ENCODE assay signal across 19 cellular contexts in genomic region chr11:44849424-44849823, GRCh38.
A peak's percentile ranks its signal among the peaks of the same experiment; 100 is the strongest.
DNase-seq lines count a peak whose midpoint lies in the region; ATAC-seq and TF ChIP-seq lines count a peak whose summit lies in the region.
"Had no signal": no experiment of that assay in that cellular context is flagged by ENCODE, and none has a peak within 500 bp of the region (broad histone marks: within the 10 kb centered on the region; RNA-seq: fewer than 3 reads in every experiment).

No MANE protein-coding gene starts in this region.

- no peaks in the 10 kb centered on the region for H3K27me3 ChIP-seq in heart left ventricle
- no peaks in the 10 kb centered on the region for H3K27me3 ChIP-seq in mesendoderm (ENCODE audit: insufficient read depth, low read length, poor library complexity)
- H3K27me3 ChIP-seq: BLaER1 had no signal

- no peak overlapping the region for H2BK5ac ChIP-seq in mesendoderm (ENCODE audit: low read length)

- H3K27me3 Mint-ChIP-seq in CD14-positive monocyte (ENCODE audit: low read depth in 3 of 3) (peaks cover 5 to 8% (median 8%) of the 10 kb centered on the region in 3 donors), T-helper 17 cell (no peaks in the 10 kb centered on the region)
- H3K27me3 Mint-ChIP-seq: CD4-positive, CD25-positive, alpha-beta regulatory T cell had no signal

- H3K4me3 Mint-ChIP-seq in CD14-positive monocyte (no peak overlapping the region), T-helper 17 cell (no peak overlapping the region)
- H3K4me3 Mint-ChIP-seq: CD4-positive, CD25-positive, alpha-beta regulatory T cell; CD8-positive, alpha-beta memory T cell had no signal

- no peak overlapping the region for H3K9ac ChIP-seq in mesendoderm (ENCODE audit: low read length)
- H3K9ac ChIP-seq: BLaER1 had no signal

- peak overlapping the region in 7 of 12 donors; percentile 25 to 73 (median 57) for H3K27ac ChIP-seq in heart left ventricle
- H3K27ac ChIP-seq in mesendoderm (ENCODE audit: low read depth, low read length): no peak overlapping the region
- H3K27ac ChIP-seq: 22Rv1, A549, BLaER1 had no signal

- ATAC-seq in heart left ventricle (no peak), Right ventricle myocardium inferior (no peak), T-helper 17 cell (no peak)
- no peak for ATAC-seq in activated naive CD4-positive, alpha-beta T cell treated with anti-CD3 and anti-CD28 coated beads, Interleukin-2, amount 50 U/mL, for 72 hours
- ATAC-seq: A549, GM12878 had no signal

- H3K9me3 Mint-ChIP-seq in CD14-positive monocyte: peaks cover 0 to 16% (median 8%) of the 10 kb centered on the region in 7 donors
- H3K9me3 Mint-ChIP-seq in activated naive CD4-positive, alpha-beta T cell treated with anti-CD3 and anti-CD28 coated beads, Interleukin-2, amount 50 U/mL, for 72 hours: peaks cover 5 to 11% of the 10 kb centered on the region in 2 donors

- no peaks in the 10 kb centered on the region for H3K79me1 ChIP-seq in mesendoderm (ENCODE audit: low read length)

- H3K36me3 ChIP-seq in heart left ventricle (peaks cover 0 to 3% (median 0%) of the 10 kb centered on the region in 9 donors), mesendoderm (ENCODE audit: control insufficient read depth, insufficient read depth, low read length) (no peaks in the 10 kb centered on the region)
- H3K36me3 ChIP-seq: BLaER1 had no signal

- no peak overlapping the region for H3K4me2 ChIP-seq in mesendoderm (ENCODE audit: low read length)
- H3K4me2 ChIP-seq: A549, BLaER1 had no signal

- H3K36me3 Mint-ChIP-seq in CD14-positive monocyte: no peaks in the 10 kb centered on the region
- H3K36me3 Mint-ChIP-seq in T-helper 17 cell (ENCODE audit: low read depth): peaks cover 8% of the 10 kb centered on the region
- peaks cover 20 to 26% of the 10 kb centered on the region in 2 donors for H3K36me3 Mint-ChIP-seq in activated naive CD4-positive, alpha-beta T cell treated with anti-CD3 and anti-CD28 coated beads, Interleukin-2, amount 50 U/mL, for 72 hours

- H3K23ac ChIP-seq in mesendoderm (ENCODE audit: low read length): no peak overlapping the region

- no peak overlapping the region for H4K5ac ChIP-seq in mesendoderm (ENCODE audit: low read length)

- no peak overlapping the region for H4K8ac ChIP-seq in mesendoderm (ENCODE audit: low read depth, low read length)

- no peak overlapping the region for H2BK15ac ChIP-seq in mesendoderm (replicated peaks; ENCODE audit: low read depth)

- peaks cover 4 to 55% (median 20%) of the 10 kb centered on the region in 12 donors for H3K4me1 ChIP-seq in heart left ventricle
- H3K4me1 ChIP-seq in mesendoderm (ENCODE audit: control insufficient read depth, low read depth, low read length): peaks cover 8% of the 10 kb centered on the region

- H3K4me1 Mint-ChIP-seq in CD14-positive monocyte (no peaks in the 10 kb centered on the region), T-helper 17 cell (peaks cover 14% of the 10 kb centered on the region)
- H3K4me1 Mint-ChIP-seq: CD8-positive, alpha-beta memory T cell had no signal

- H3K4ac ChIP-seq in mesendoderm (ENCODE audit: low read depth, low read length): no peak overlapping the region

- WGBS in heart left ventricle, 4 donors: 60 to 79% (median 73%) methylated on average over 3 to 4 of the region's 4 CpGs; no CpG with 5 or more reads in 1 of the 4 donors
- WGBS in mesendoderm (ENCODE audit: extremely low coverage, insufficient coverage, low lambda C conversion rate): no CpG with 5 or more reads among the region's 4 CpGs

- H3K4me3 ChIP-seq in heart left ventricle (no peak overlapping the region), mesendoderm (ENCODE audit: low read length) (no peak overlapping the region)
- H3K4me3 ChIP-seq: A549, BLaER1, GM12878 had no signal

- intact Hi-C loops in heart left ventricle (cut with DNase I) (loop anchor here in 1 of 10 donors (2.0 kb wide), 1 partner anchor 15 kb away; no protein-coding TSS in a partner anchor), Right ventricle myocardium inferior (cut with DNase I) (no loop called here), CD14-positive monocyte (cut with micrococcal nuclease) (no loop called here), posterior vena cava (cut with DNase I) (no loop called here)

- peak overlapping the region; percentile 39 for H3K56ac ChIP-seq in mesendoderm (ENCODE audit: low read length)

- no peak overlapping the region for H3K18ac ChIP-seq in mesendoderm (ENCODE audit: low read length)

- DNase-seq in heart left ventricle: no peak
- no peak for DNase-seq in Right ventricle myocardium inferior (ENCODE audit: missing footprints)
- DNase-seq in CD14-positive monocyte (ENCODE audit: low spot score): peak; percentile 29
- DNase-seq in mesendoderm: no peak
- DNase-seq in posterior vena cava (ENCODE audit: low spot score): peak; percentile 53
- no peak for DNase-seq in T-helper 17 cell
- no peak for DNase-seq in activated naive CD4-positive, alpha-beta T cell treated with anti-CD3 and anti-CD28 coated beads, Interleukin-2, amount 50 U/mL, for 72 hours (ENCODE audit: low spot score in 2 of 2)
- DNase-seq: CD4-positive, CD25-positive, alpha-beta regulatory T cell; CD8-positive, alpha-beta memory T cell; COR-L47; DMS 273 treated with DMSO at 0.1 percent for 48 hours; DMS53; DND-41; EL; HCEC 1CT had no signal

- TF ChIP-seq CTCF in heart left ventricle (IDR thresholded peaks at IDR 0.05) (no peak), CD14-positive monocyte (IDR thresholded peaks at IDR 0.05) (no peak)

- H2BK120ac ChIP-seq in mesendoderm (ENCODE audit: low read depth, low read length): no peak overlapping the region

- peaks cover 0 to 17% (median 0%) of the 10 kb centered on the region in 12 donors for H3K9me3 ChIP-seq in heart left ventricle
- peaks cover 4% of the 10 kb centered on the region for H3K9me3 ChIP-seq in T-helper 17 cell (ENCODE audit: control insufficient read depth, low read length, poor library complexity, severe bottlenecking)

- H2AK5ac ChIP-seq in mesendoderm (ENCODE audit: low read length): no peak overlapping the region

- H3K27ac Mint-ChIP-seq in CD14-positive monocyte: no peak overlapping the region
- no peak overlapping the region for H3K27ac Mint-ChIP-seq in T-helper 17 cell
- no peak overlapping the region for H3K27ac Mint-ChIP-seq in activated naive CD4-positive, alpha-beta T cell treated with anti-CD3 and anti-CD28 coated beads, Interleukin-2, amount 50 U/mL, for 72 hours

- no peaks in the 10 kb centered on the region for H3K79me2 ChIP-seq in mesendoderm (ENCODE audit: control insufficient read depth, insufficient read depth, low read length)

- TF ChIP-seq POLR2A in heart left ventricle (IDR thresholded peaks at IDR 0.05): no peak

Comparison
In these comparisons a context has a peak if more than half of its experiments do, and no peak if none do; other contexts are left out.
1. DNase-seq: peak in CD14-positive monocyte (single experiment) and posterior vena cava (single experiment); none in heart left ventricle (0 of 5), Right ventricle myocardium inferior (single experiment), mesendoderm (single experiment), T-helper 17 cell (0 of 3) and activated naive CD4-positive, alpha-beta T cell treated with anti-CD3 and anti-CD28 coated beads, Interleukin-2, amount 50 U/mL, for 72 hours (0 of 2).